Comparison of ENCODE assay signal across 1 cellular context in the genomic region with DNA sequence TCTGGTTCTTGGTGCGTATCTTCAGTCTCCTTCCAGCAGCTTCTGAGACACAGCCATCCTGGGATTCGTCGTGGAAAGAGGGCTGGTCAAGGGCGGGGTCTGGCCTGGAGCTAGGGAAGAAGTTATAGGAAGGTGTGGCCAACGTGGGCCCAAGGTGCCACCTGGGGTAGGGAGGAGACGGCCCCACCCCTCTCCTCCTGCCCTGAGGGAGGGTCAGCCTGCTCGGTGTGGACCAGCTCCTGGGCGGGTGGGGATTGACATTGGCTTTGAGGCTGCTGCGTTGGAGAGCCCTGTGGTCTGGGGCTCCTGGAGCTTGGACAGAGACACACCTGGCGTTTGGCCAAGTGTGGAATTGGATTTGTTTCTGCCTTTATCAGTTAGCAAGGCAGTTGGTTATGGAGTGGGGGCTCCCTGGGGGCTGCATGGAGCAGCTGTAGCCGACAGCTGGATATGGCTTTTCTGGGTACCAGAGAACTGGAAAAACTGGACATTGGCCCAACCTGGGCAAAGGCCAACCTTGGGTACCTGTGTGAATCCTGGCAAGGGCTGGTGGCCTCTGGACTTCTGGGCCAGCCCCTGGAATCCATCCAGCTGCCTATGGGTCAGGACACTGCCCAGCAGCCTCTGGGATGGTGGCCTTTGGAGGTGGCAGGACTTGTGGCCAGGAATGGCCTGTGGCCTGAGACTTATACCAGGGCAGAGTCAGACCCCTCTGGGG.
TF ChIP-seq lines count a peak whose summit lies in the region.

No MANE protein-coding gene starts in this region.

TF ChIP-seq in HEK293, 187 proteins besides CTCF, POLR2A, EP300 and RAD21 (continued from another document):
- TF ChIP-seq GLI2 (tag by site-specific recombination; IDR thresholded peaks at IDR 0.05; ENCODE audit: borderline replicate concordance, low read depth), result no peak
- TF ChIP-seq, protein P1, sequence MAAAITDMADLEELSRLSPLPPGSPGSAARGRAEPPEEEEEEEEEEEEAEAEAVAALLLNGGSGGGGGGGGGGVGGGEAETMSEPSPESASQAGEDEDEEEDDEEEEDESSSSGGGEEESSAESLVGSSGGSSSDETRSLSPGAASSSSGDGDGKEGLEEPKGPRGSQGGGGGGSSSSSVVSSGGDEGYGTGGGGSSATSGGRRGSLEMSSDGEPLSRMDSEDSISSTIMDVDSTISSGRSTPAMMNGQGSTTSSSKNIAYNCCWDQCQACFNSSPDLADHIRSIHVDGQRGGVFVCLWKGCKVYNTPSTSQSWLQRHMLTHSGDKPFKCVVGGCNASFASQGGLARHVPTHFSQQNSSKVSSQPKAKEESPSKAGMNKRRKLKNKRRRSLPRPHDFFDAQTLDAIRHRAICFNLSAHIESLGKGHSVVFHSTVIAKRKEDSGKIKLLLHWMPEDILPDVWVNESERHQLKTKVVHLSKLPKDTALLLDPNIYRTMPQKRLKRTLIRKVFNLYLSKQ (tag by site-specific recombination; IDR thresholded peaks at IDR 0.05; ENCODE audit: borderline replicate concordance), result no peak
- TF ChIP-seq, protein P2, sequence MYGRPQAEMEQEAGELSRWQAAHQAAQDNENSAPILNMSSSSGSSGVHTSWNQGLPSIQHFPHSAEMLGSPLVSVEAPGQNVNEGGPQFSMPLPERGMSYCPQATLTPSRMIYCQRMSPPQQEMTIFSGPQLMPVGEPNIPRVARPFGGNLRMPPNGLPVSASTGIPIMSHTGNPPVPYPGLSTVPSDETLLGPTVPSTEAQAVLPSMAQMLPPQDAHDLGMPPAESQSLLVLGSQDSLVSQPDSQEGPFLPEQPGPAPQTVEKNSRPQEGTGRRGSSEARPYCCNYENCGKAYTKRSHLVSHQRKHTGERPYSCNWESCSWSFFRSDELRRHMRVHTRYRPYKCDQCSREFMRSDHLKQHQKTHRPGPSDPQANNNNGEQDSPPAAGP (tag by site-specific recombination; IDR thresholded peaks at IDR 0.05), result peak; percentile 52; the same call in 1 of the 2 replicates
- TF ChIP-seq, protein P3, sequence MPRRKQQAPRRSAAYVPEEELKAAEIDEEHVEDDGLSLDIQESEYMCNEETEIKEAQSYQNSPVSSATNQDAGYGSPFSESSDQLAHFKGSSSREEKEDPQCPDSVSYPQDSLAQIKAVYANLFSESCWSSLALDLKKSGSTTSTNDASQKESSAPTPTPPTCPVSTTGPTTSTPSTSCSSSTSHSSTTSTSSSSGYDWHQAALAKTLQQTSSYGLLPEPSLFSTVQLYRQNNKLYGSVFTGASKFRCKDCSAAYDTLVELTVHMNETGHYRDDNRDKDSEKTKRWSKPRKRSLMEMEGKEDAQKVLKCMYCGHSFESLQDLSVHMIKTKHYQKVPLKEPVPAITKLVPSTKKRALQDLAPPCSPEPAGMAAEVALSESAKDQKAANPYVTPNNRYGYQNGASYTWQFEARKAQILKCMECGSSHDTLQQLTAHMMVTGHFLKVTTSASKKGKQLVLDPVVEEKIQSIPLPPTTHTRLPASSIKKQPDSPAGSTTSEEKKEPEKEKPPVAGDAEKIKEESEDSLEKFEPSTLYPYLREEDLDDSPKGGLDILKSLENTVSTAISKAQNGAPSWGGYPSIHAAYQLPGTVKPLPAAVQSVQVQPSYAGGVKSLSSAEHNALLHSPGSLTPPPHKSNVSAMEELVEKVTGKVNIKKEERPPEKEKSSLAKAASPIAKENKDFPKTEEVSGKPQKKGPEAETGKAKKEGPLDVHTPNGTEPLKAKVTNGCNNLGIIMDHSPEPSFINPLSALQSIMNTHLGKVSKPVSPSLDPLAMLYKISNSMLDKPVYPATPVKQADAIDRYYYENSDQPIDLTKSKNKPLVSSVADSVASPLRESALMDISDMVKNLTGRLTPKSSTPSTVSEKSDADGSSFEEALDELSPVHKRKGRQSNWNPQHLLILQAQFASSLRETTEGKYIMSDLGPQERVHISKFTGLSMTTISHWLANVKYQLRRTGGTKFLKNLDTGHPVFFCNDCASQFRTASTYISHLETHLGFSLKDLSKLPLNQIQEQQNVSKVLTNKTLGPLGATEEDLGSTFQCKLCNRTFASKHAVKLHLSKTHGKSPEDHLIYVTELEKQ (tag by site-specific recombination; IDR thresholded peaks at IDR 0.05; ENCODE audit: borderline replicate concordance), result no peak
- no peak for TF ChIP-seq ZNF530 (tag by site-specific recombination; IDR thresholded peaks at IDR 0.05; ENCODE audit: low read depth)
